1 cellular context compared by ENCODE assay signal in the genomic region with DNA sequence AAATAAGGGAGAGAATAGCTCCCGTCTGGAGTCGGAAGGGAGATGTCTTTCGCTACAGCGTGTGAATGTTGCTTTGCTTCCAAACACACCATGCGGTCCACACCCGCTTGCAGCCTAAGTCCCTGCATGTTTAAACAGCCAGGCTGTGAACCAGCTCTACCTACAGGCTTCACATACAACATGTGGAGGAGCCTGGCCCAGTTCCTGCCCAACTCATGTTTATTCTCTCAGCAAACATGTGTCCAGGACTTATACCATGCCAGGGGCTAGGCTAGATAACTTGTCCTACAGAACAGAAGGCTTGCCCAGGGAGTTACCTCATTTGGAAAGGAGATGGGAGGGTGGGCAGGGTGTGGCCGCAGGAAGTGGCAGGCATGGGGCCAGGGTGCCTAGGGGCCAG.
TF ChIP-seq lines count a peak whose summit lies in the region.

No MANE protein-coding gene starts in this region.

TF ChIP-seq in SK-N-SH, 30 proteins besides CTCF, POLR2A, EP300 and RAD21 (continued from another document):
- TF ChIP-seq, protein P1, sequence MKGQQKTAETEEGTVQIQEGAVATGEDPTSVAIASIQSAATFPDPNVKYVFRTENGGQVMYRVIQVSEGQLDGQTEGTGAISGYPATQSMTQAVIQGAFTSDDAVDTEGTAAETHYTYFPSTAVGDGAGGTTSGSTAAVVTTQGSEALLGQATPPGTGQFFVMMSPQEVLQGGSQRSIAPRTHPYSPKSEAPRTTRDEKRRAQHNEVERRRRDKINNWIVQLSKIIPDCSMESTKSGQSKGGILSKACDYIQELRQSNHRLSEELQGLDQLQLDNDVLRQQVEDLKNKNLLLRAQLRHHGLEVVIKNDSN (IDR thresholded peaks at IDR 0.05; ENCODE audit: borderline replicate concordance, low read depth), result no peak
- TF ChIP-seq GABPA (IDR thresholded peaks at IDR 0.05; ENCODE audit: low read depth), result no peak
- no peak for TF ChIP-seq EZH2phosphoT487 (IDR thresholded peaks at IDR 0.05; ENCODE audit: borderline replicate concordance, low read depth)
- TF ChIP-seq SMC3 (IDR thresholded peaks at IDR 0.05; ENCODE audit: low read depth, low read length), result no peak
- TF ChIP-seq, protein P2, sequence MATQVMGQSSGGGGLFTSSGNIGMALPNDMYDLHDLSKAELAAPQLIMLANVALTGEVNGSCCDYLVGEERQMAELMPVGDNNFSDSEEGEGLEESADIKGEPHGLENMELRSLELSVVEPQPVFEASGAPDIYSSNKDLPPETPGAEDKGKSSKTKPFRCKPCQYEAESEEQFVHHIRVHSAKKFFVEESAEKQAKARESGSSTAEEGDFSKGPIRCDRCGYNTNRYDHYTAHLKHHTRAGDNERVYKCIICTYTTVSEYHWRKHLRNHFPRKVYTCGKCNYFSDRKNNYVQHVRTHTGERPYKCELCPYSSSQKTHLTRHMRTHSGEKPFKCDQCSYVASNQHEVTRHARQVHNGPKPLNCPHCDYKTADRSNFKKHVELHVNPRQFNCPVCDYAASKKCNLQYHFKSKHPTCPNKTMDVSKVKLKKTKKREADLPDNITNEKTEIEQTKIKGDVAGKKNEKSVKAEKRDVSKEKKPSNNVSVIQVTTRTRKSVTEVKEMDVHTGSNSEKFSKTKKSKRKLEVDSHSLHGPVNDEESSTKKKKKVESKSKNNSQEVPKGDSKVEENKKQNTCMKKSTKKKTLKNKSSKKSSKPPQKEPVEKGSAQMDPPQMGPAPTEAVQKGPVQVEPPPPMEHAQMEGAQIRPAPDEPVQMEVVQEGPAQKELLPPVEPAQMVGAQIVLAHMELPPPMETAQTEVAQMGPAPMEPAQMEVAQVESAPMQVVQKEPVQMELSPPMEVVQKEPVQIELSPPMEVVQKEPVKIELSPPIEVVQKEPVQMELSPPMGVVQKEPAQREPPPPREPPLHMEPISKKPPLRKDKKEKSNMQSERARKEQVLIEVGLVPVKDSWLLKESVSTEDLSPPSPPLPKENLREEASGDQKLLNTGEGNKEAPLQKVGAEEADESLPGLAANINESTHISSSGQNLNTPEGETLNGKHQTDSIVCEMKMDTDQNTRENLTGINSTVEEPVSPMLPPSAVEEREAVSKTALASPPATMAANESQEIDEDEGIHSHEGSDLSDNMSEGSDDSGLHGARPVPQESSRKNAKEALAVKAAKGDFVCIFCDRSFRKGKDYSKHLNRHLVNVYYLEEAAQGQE (IDR thresholded peaks at IDR 0.05; ENCODE audit: low read depth, low read length), result no peak
- TF ChIP-seq CHD2 (IDR thresholded peaks at IDR 0.05; ENCODE audit: low read length, partially characterized antibody), result no peak
- TF ChIP-seq, protein P3, sequence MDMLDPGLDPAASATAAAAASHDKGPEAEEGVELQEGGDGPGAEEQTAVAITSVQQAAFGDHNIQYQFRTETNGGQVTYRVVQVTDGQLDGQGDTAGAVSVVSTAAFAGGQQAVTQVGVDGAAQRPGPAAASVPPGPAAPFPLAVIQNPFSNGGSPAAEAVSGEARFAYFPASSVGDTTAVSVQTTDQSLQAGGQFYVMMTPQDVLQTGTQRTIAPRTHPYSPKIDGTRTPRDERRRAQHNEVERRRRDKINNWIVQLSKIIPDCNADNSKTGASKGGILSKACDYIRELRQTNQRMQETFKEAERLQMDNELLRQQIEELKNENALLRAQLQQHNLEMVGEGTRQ (IDR thresholded peaks at IDR 0.05; ENCODE audit: borderline replicate concordance, low read depth, low read length), result no peak
